5 cellular contexts compared by ENCODE assay signal in the genomic region with DNA sequence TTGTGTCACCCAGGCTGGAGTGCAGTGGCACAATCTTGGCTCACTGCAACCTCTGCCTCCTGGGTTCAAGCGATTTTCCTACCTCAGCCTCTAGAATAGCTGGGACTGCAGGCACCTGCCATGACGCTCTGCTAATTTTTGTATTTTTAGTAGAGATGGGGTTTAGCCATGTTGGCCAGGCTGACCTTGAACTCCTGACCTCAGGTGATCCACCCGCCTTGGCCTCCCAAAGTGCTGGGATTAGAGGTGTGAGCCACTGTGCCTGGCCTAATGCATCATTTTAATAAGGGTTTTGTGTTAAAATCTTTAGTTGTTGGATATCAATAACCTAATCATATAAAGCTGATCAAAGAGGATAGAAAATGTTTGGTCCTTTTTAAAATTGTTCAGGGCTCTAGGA. TPM values are rescaled to one million over a fixed set of nuclear protein-coding genes. Genes with fewer than 3 reads are reported as not detected.
A peak's percentile ranks its signal among the peaks of the same experiment; 100 is the strongest.
DNase-seq lines count a peak whose midpoint lies in the region; ATAC-seq, FAIRE-seq and TF ChIP-seq lines count a peak whose summit lies in the region.
"Not testable (repeated sequence)": the region's sequence is repeated elsewhere in the genome, so short reads cannot be mapped to it uniquely, and the experiment has no call there.
"Had no signal": no experiment of that assay in that cellular context is flagged by ENCODE, and none has a peak within 500 bp of the region (broad histone marks: within the 10 kb centered on the region; RNA-seq: fewer than 3 reads in every experiment).

No MANE protein-coding gene starts in this region.

- H3K27me3 ChIP-seq in HepG2 (ENCODE audit: control insufficient read depth in 1 of 2, insufficient read depth in 2 of 2, low read length in 2 of 2) = not testable (repeated sequence)

- CTCF ChIA-PET in HepG2 (lab: Yijun Ruan, JAX; ENCODE audit: low intra/inter-chr PET ratio, low total read pairs) = not testable (repeated sequence)

- FAIRE-seq in HepG2 (lab: Jason Lieb, UNC) = not testable (repeated sequence)

- H2AFZ ChIP-seq in HepG2 (ENCODE audit: low read length) = not testable (repeated sequence)

- not testable (repeated sequence) for H3K27me3 Mint-ChIP-seq in nephron (ENCODE audit: low read depth)

- H3K9ac ChIP-seq in HepG2 (ENCODE audit: insufficient read depth, low read depth, low read length) = not testable (repeated sequence)

- in situ Hi-C loops in HepG2 (cut with HindIII; ENCODE audit: extremely low pct_ligation_motif_present, low pct_unique_long_range_greater_than_20kb) = not testable (repeated sequence)

- intact Hi-C loops in HepG2 (cut with micrococcal nuclease; ENCODE audit: unreplicated experiment) = not testable (repeated sequence)

- not testable (repeated sequence) for TF ChIP-seq CTCF in HepG2 (CRISPR knock-in tag; IDR thresholded peaks at IDR 0.05); nephron (IDR thresholded peaks at IDR 0.05; ENCODE audit: unreplicated experiment in 3 of 3)

- POLR2A ChIA-PET in HepG2 (lab: Yijun Ruan, JAX) = not testable (repeated sequence)

- TF ChIP-seq POLR2A in HepG2 (IDR thresholded peaks at IDR 0.05; ENCODE audit: insufficient read depth in 1 of 2, low read depth in 2 of 2, low read length in 2 of 2) = not testable (repeated sequence)

- H3K36me3 ChIP-seq in HepG2 (replicated peaks in 1 of 2; ENCODE audit: control insufficient read depth in 1 of 2, insufficient read depth in 2 of 2, low read length in 2 of 2) = not testable (repeated sequence)

- 95% methylated on average over 3 of the region's 3 CpGs for WGBS in HepG2 (ENCODE audit: low lambda C conversion rate)

- not testable (repeated sequence) for ATAC-seq in HepG2

- not testable (repeated sequence) for H3K27ac Mint-ChIP-seq in nephron

- peak; percentile 49 for DNase-seq in COLO829 (ENCODE audit: low spot score)
- DNase-seq in HepG2 (ENCODE audit: low spot score) = not testable (repeated sequence)

- not testable (repeated sequence) for H3K27ac ChIP-seq in HepG2 (ENCODE audit: extremely low read length, insufficient read depth, low read length)

- H3K9me3 ChIP-seq in HepG2 (ENCODE audit: low read length) = not testable (repeated sequence)

- not testable (repeated sequence) for TF ChIP-seq RAD21 in HepG2 (CRISPR knock-in tag; IDR thresholded peaks at IDR 0.05)

- BruUV-seq in HepG2 (replicated peaks; lab: Mats Ljungman, UMichigan) = not testable (repeated sequence)

- not testable (repeated sequence) for H3K4me3 ChIP-seq in HepG2 (replicated peaks in 1 of 3; ENCODE audit: insufficient read depth in 1 of 3, low read depth in 2 of 3, low read length in 3 of 3)

- not testable (repeated sequence) for H3K79me2 ChIP-seq in HepG2 (ENCODE audit: insufficient read depth, low read length)

- peak overlapping the region in 2 of 3 experiments; percentile 28 to 95 for H3K4me3 Mint-ChIP-seq in nephron

- not testable (repeated sequence) for H4K20me1 ChIP-seq in HepG2 (ENCODE audit: insufficient read depth, low read length)

- not testable (repeated sequence) for H3K9me3 Mint-ChIP-seq in nephron

- not testable (repeated sequence) for TF ChIP-seq EP300 in HepG2 (IDR thresholded peaks at IDR 0.05; ENCODE audit: low read depth in 2 of 2, low read length in 2 of 2); HepG2 (CRISPR knock-in tag; IDR thresholded peaks at IDR 0.05; ENCODE audit: borderline replicate concordance)

- H3K4me1 Mint-ChIP-seq in nephron = peaks cover 13% of the 10 kb centered on the region

- H3K4me1 ChIP-seq in HepG2 (ENCODE audit: insufficient read depth, low read length) = not testable (repeated sequence)

- not testable (repeated sequence) for H3K36me3 Mint-ChIP-seq in nephron (ENCODE audit: low read depth)

- not testable (repeated sequence) for H3K4me2 ChIP-seq in HepG2 (ENCODE audit: low read depth, low read length)

TF ChIP-seq in HepG2, 621 proteins besides CTCF, POLR2A, EP300 and RAD21:
- TF ChIP-seq NR2F1 (CRISPR knock-in tag; IDR thresholded peaks at IDR 0.05) (peak in 1 of 2 experiments; percentile 69; a peak in 2 of 4 replicates), NR2F6 (IDR thresholded peaks at IDR 0.05) (peak; percentile 26; the same call in 1 of the 2 replicates), RARA (CRISPR knock-in tag; IDR thresholded peaks at IDR 0.05) (peak; percentile 58)
- TF ChIP-seq NR2F6 (CRISPR knock-in tag; IDR thresholded peaks at IDR 0.05) = not testable (repeated sequence)
TF ChIP-seq in HepG2: peak in this region for 3; not testable (repeated sequence) for 618.

RNA-seq across cellular contexts. Expression of gene KIF24, which starts 20.8 kb away (rescaled TPM):
- 2.8 and 3.0 TPM in 2 replicates for total RNA-seq in HepG2 (2016; rRNA removed; fragmentation: Illumina TruSeq; extraction: Trizol)
- 0.61 and 0.79 TPM in 2 replicates for total RNA-seq in HepG2 (2016; cell fraction: cytosol; rRNA removed; fragmentation: Illumina TruSeq; extraction: Trizol; ENCODE audit: low read depth)
- 2.9 and 3.1 TPM in 2 replicates for total RNA-seq in HepG2 (2016; cell fraction: insoluble cytoplasmic fraction; rRNA removed; fragmentation: Illumina TruSeq; extraction: Trizol)
- total RNA-seq in HepG2 (2016; cell fraction: membrane; rRNA removed; fragmentation: Illumina TruSeq; extraction: Trizol) = 0.96 and 1.1 TPM in 2 replicates
- 4.0 and 4.2 TPM in 2 replicates for total RNA-seq in HepG2 (2016; cell fraction: nucleus; rRNA removed; fragmentation: Illumina TruSeq; extraction: Trizol)
- polyA plus RNA-seq in HepG2 (2011; rRNA removed) = 1.1 TPM in 2 replicates
- 0.53 and 0.70 TPM in 2 replicates for polyA plus RNA-seq in HepG2 (2011; cell fraction: cytosol; rRNA removed)
- 1.7 and 1.9 TPM in 2 replicates for polyA plus RNA-seq in HepG2 (2011; cell fraction: nucleus; rRNA removed)
- 0.40 and 0.67 TPM in 2 replicates for polyA plus RNA-seq in HepG2 (2012)
- polyA plus RNA-seq in HepG2 (2016; cell fraction: cytosol; fragmentation: Illumina TruSeq; extraction: Trizol; ENCODE audit: low read depth) = 0.29 and 0.34 TPM in 2 replicates
- 1.7 and 2.2 TPM in 2 replicates for polyA plus RNA-seq in HepG2 (2016; cell fraction: insoluble cytoplasmic fraction; fragmentation: Illumina TruSeq; extraction: Trizol; ENCODE audit: low read depth)
- 0.55 and 0.58 TPM in 2 replicates for polyA plus RNA-seq in HepG2 (2016; cell fraction: membrane; fragmentation: Illumina TruSeq; extraction: Trizol; ENCODE audit: low read depth)
- polyA plus RNA-seq in HepG2 (2016; cell fraction: nucleus; fragmentation: Illumina TruSeq; extraction: Trizol; ENCODE audit: insufficient read depth, low read depth) = 3.6 and 4.2 TPM in 2 replicates
- 2.8 and 24.8 TPM in 2 replicates for polyA minus RNA-seq in HepG2 (2011; rRNA and poly(A)+ RNA removed; ENCODE audit: low replicate concordance)
- polyA minus RNA-seq in HepG2 (2011; cell fraction: cytosol; rRNA and poly(A)+ RNA removed) = 0.89 and 1.1 TPM in 2 replicates
- 2.9 and 4.0 TPM in 2 replicates for polyA minus RNA-seq in HepG2 (2011; cell fraction: nucleus; rRNA and poly(A)+ RNA removed)
- polyA plus RNA-seq: CD4-positive, alpha-beta memory T cell; CD8-positive, alpha-beta memory T cell had no signal

RNA-seq across cellular contexts. Expression of gene NUDT2, which starts 21.1 kb away (rescaled TPM):
- 19.9 and 28.0 TPM in 2 replicates for total RNA-seq in HepG2 (2016; rRNA removed; fragmentation: Illumina TruSeq; extraction: Trizol)
- 10.3 and 10.9 TPM in 2 replicates for total RNA-seq in HepG2 (2016; cell fraction: cytosol; rRNA removed; fragmentation: Illumina TruSeq; extraction: Trizol; ENCODE audit: low read depth)
- total RNA-seq in HepG2 (2016; cell fraction: insoluble cytoplasmic fraction; rRNA removed; fragmentation: Illumina TruSeq; extraction: Trizol) = 19.3 and 30.3 TPM in 2 replicates
- total RNA-seq in HepG2 (2016; cell fraction: membrane; rRNA removed; fragmentation: Illumina TruSeq; extraction: Trizol) = 15.4 and 16.7 TPM in 2 replicates
- total RNA-seq in HepG2 (2016; cell fraction: nucleus; rRNA removed; fragmentation: Illumina TruSeq; extraction: Trizol) = 7.0 and 9.3 TPM in 2 replicates
- polyA plus RNA-seq in HepG2 (2011; rRNA removed) = 19.9 and 24.6 TPM in 2 replicates
- polyA plus RNA-seq in HepG2 (2011; cell fraction: cytosol; rRNA removed) = 24.3 and 27.3 TPM in 2 replicates
- 6.9 and 7.0 TPM in 2 replicates for polyA plus RNA-seq in HepG2 (2011; cell fraction: nucleus; rRNA removed)
- polyA plus RNA-seq in HepG2 (2012) = 11.3 and 13.8 TPM in 2 replicates
- 7.8 and 8.4 TPM in 2 replicates for polyA plus RNA-seq in HepG2 (2016; cell fraction: cytosol; fragmentation: Illumina TruSeq; extraction: Trizol; ENCODE audit: low read depth)
- 22.0 and 27.3 TPM in 2 replicates for polyA plus RNA-seq in HepG2 (2016; cell fraction: insoluble cytoplasmic fraction; fragmentation: Illumina TruSeq; extraction: Trizol; ENCODE audit: low read depth)
- 11.0 and 15.4 TPM in 2 replicates for polyA plus RNA-seq in HepG2 (2016; cell fraction: membrane; fragmentation: Illumina TruSeq; extraction: Trizol; ENCODE audit: low read depth)
- polyA plus RNA-seq in HepG2 (2016; cell fraction: nucleus; fragmentation: Illumina TruSeq; extraction: Trizol; ENCODE audit: insufficient read depth, low read depth) = 13.5 and 15.5 TPM in 2 replicates
- 12.3 and 17.3 TPM in 2 replicates for polyA minus RNA-seq in HepG2 (2011; rRNA and poly(A)+ RNA removed; ENCODE audit: low replicate concordance)
- 3.1 and 4.8 TPM in 2 replicates for polyA minus RNA-seq in HepG2 (2011; cell fraction: cytosol; rRNA and poly(A)+ RNA removed)
- 3.5 and 5.1 TPM in 2 replicates for polyA minus RNA-seq in HepG2 (2011; cell fraction: nucleus; rRNA and poly(A)+ RNA removed)
